16 cellular contexts compared by ENCODE assay signal in the genomic region with DNA sequence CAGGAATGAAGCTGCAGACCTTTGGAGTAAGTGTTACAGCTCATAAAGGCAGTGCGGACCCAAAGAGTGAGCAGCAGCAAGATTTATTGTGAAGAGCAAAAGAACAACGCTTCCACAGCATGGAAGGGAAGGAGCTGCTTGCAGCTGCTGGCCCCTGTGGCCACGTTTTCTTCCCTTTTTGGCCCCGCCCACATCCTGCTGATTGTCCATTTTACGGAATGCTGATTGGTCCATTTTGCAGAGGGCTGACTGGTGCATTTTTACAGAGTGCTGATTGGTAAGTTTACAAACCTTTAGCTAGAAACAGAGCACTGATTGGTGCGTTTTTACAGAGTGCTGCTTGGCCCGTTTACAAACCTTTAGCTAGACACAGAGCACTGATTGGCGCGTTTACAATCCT.
"Had no signal": no experiment of that assay in that cellular context is flagged by ENCODE, and none has a peak within 500 bp of the region (broad histone marks: within the 10 kb centered on the region; RNA-seq: fewer than 3 reads in every experiment).

No MANE protein-coding gene starts in this region.

- H3K4me3 ChIP-seq: dorsolateral prefrontal cortex, heart left ventricle, sigmoid colon, skin epidermis had no signal

- H3K27ac ChIP-seq: dorsolateral prefrontal cortex, heart left ventricle, sigmoid colon, skin epidermis had no signal

- H3K27me3 ChIP-seq: dorsolateral prefrontal cortex, heart left ventricle, sigmoid colon had no signal

- H3K9me3 ChIP-seq: sigmoid colon had no signal

- H3K36me3 ChIP-seq: heart left ventricle, sigmoid colon had no signal

- H3K4me1 ChIP-seq: heart left ventricle, sigmoid colon had no signal

- DNase-seq: cortex of kidney; dorsolateral prefrontal cortex; effector memory CD4-positive, alpha-beta T cell; heart left ventricle; hippocampal formation; kidney glomerular epithelial cell; naive thymus-derived CD4-positive, alpha-beta T cell; posterior cingulate gyrus; sigmoid colon; stimulated activated CD4-positive, alpha-beta T cell treated with anti-CD3 and anti-CD28 coated beads, Interleukin-2, amount 100 ng/mL, for 24 hours; stimulated activated CD4-positive, alpha-beta T cell treated with anti-CD3 and anti-CD28 coated beads, Interleukin-4, amount 100 ng/mL, for 4 hours; stimulated activated naive B cell treated with anti-CD40 and anti-IgM and Interleukin-4, amounts not matched to agents 10 μg/mL and 1 μg/mL and 100 μg/mL, for 72 hours; stimulated activated naive CD8-positive, alpha-beta T cell treated with anti-CD3 and anti-CD28 coated beads, Interleukin-15, amount 100 ng/mL, for 72 hours; substantia nigra; trophoblast cell had no signal
